ENCODE assay signal across 11 cellular contexts in genomic region chr1:150615346-150616201, GRCh38. TPM values are rescaled to one million over a fixed set of nuclear protein-coding genes. Genes with fewer than 3 reads are reported as not detected.
DNase-seq lines count a peak whose midpoint lies in the region; ATAC-seq and TF ChIP-seq lines count a peak whose summit lies in the region.
"Had no signal": no experiment of that assay in that cellular context is flagged by ENCODE, and none has a peak within 500 bp of the region (broad histone marks: within the 10 kb centered on the region; RNA-seq: fewer than 3 reads in every experiment).

No MANE protein-coding gene starts in this region.

- TF ChIP-seq POLR2A in HCT116 (IDR thresholded peaks at IDR 0.05; ENCODE audit: borderline replicate concordance, extremely low read depth, insufficient read depth, insufficient read length) (no peak), suprapubic skin (IDR thresholded peaks at IDR 0.05) (no peak)

- H3K4me2 ChIP-seq in HCT116 (ENCODE audit: low read length) (peak overlapping the region; percentile 29; the same call in 1 of the 2 replicates), PC-3 (ENCODE audit: low read length) (no peak overlapping the region)

- BruUV-seq in HCT116 (replicated peaks; lab: Mats Ljungman, UMichigan) = no TSS peak
- no TSS peak for BruUV-seq in PC-3 (replicated peaks; lab: Mats Ljungman, UMichigan)

- DNase-seq in HCT116 (ENCODE audit: low read depth, low spot score) (no peak), PC-3 (peak; percentile 53), HuH-7 (ENCODE audit: low spot score) (no peak), suprapubic skin (ENCODE audit: low spot score in 2 of 2) (no peak)
- DNase-seq in central memory CD8-positive, alpha-beta T cell (ENCODE audit: low spot score in 2 of 2) = peak in 1 of 2 donors; percentile 35
- DNase-seq: activated CD8-positive, alpha-beta memory T cell treated with anti-CD3 and anti-CD28 coated beads, Interleukin-2, amount 50 U/mL, for 4 hours; kidney; OCI-M1 had no signal

- no peaks in the 10 kb centered on the region for H3K27me3 Mint-ChIP-seq in central memory CD8-positive, alpha-beta T cell

- intact Hi-C loops in HCT116 (cut with micrococcal nuclease) = no loop called here
- intact Hi-C loops in PC-3 (cut with micrococcal nuclease) = no loop called here

- no peaks in the 10 kb centered on the region for H3K27me3 ChIP-seq in HCT116 (ENCODE audit: insufficient read depth, low read length)
- H3K27me3 ChIP-seq in PC-3 (ENCODE audit: low read length) = no peaks in the 10 kb centered on the region
- H3K27me3 ChIP-seq in suprapubic skin = no peaks in the 10 kb centered on the region

- H3K27ac Mint-ChIP-seq in central memory CD8-positive, alpha-beta T cell (ENCODE audit: low read depth) = peak overlapping the region; percentile 90

- H3K9me3 ChIP-seq in HCT116 (ENCODE audit: control insufficient read depth in 1 of 2, insufficient read depth in 1 of 2, low read depth in 1 of 2, low read length in 2 of 2) = no peaks in the 10 kb centered on the region
- no peaks in the 10 kb centered on the region for H3K9me3 ChIP-seq in PC-3 (ENCODE audit: low read length)
- no peaks in the 10 kb centered on the region for H3K9me3 ChIP-seq in suprapubic skin

- TF ChIP-seq EP300 in suprapubic skin (IDR thresholded peaks at IDR 0.05) = no peak

- peaks cover 47% of the 10 kb centered on the region for H3K36me3 Mint-ChIP-seq in central memory CD8-positive, alpha-beta T cell (ENCODE audit: insufficient read depth)

- H3K4me3 ChIP-seq in HCT116 (replicated peaks in 1 of 2; ENCODE audit: low read depth in 1 of 2, low read length in 2 of 2) (no peak overlapping the region), PC-3 (ENCODE audit: low read length) (no peak overlapping the region), skin epidermis (no peak overlapping the region), suprapubic skin (no peak overlapping the region)

- CTCF ChIA-PET in HCT116 (lab: Charles Lee) = interaction anchor here (1.8 kb wide), 1 partner anchor 380 kb away, joined by 4 read pairs; no protein-coding TSS in a partner anchor
- CTCF ChIA-PET in PC-3 (lab: Charles Lee) = interaction anchor here (0.6 kb wide), 1 partner anchor 198 kb away, joined by 4 read pairs; no protein-coding TSS in a partner anchor

- TF ChIP-seq CTCF in HCT116 (IDR thresholded peaks at IDR 0.05 in 2 of 3, conservative IDR thresholded peaks at IDR 0.05 in 1 of 3; ENCODE audit: borderline replicate concordance in 1 of 3, insufficient read depth in 1 of 3, low read depth in 2 of 3, low read length in 2 of 3) (no peak), PC-3 (conservative IDR thresholded peaks at IDR 0.05; ENCODE audit: low read depth, low read length) (no peak), suprapubic skin (IDR thresholded peaks at IDR 0.05) (no peak)

- no peak for TF ChIP-seq RAD21 in HCT116 (IDR thresholded peaks at IDR 0.05; ENCODE audit: low read depth)

- H3K27ac ChIP-seq in HCT116 (ENCODE audit: low read depth, low read length) (no peak overlapping the region), PC-3 (ENCODE audit: low read length) (peak overlapping the region; percentile 98), skin epidermis (peak overlapping the region in 17 of 21 experiments; percentile 5 to 95 (median 85)), suprapubic skin (no peak overlapping the region)

- H3K4me1 Mint-ChIP-seq in central memory CD8-positive, alpha-beta T cell = peaks cover 66% of the 10 kb centered on the region

- ATAC-seq in HCT116 (no peak), PC-3 (no peak), HG03097 (IDR thresholded peaks at IDR 0.05; ENCODE audit: low FRiP score, unreplicated experiment) (no peak)
- ATAC-seq in central memory CD8-positive, alpha-beta T cell (replicated peaks; ENCODE audit: extremely low read depth, poor library complexity, severe bottlenecking) = peak; percentile 16
- ATAC-seq: sciatic nerve had no signal

- WGBS in suprapubic skin = 91% methylated on average over 12 of the region's 12 CpGs

- H3K4me3 Mint-ChIP-seq in central memory CD8-positive, alpha-beta T cell = peak overlapping the region; percentile 60

- H3K9ac ChIP-seq in HCT116 (ENCODE audit: low read length) = no peak overlapping the region
- H3K9ac ChIP-seq in PC-3 (ENCODE audit: low read length) = peak overlapping the region; percentile 85; the same call in 1 of the 2 replicates

- no peaks in the 10 kb centered on the region for H3K9me3 Mint-ChIP-seq in central memory CD8-positive, alpha-beta T cell

- no peaks in the 10 kb centered on the region for H4K20me1 ChIP-seq in HCT116 (ENCODE audit: insufficient read depth)
- H4K20me1 ChIP-seq in PC-3 (ENCODE audit: low read length) = no peaks in the 10 kb centered on the region

- peaks cover 30 to 61% of the 10 kb centered on the region in 2 experiments for H3K4me1 ChIP-seq in HCT116 (ENCODE audit: control insufficient read depth in 1 of 2, insufficient read depth in 2 of 2, low read length in 2 of 2)
- peaks cover 57% of the 10 kb centered on the region for H3K4me1 ChIP-seq in PC-3 (ENCODE audit: insufficient read depth, low read length)
- peaks cover 57% of the 10 kb centered on the region for H3K4me1 ChIP-seq in suprapubic skin

- POLR2A ChIA-PET in HCT116 (lab: Charles Lee) = interaction anchor here (1.1 to 1.4 kb wide), 3 partner anchors 14 to 54 kb away, joined by 3 to 4 read pairs (median 4); partner anchors contain the start of genes ENSA and MCL1
- POLR2A ChIA-PET in PC-3 (lab: Charles Lee; ENCODE audit: unreplicated experiment) = interaction anchor here (0.6 kb wide), 2 partner anchors 51 to 53 kb away, joined by 3 to 8 read pairs; no protein-coding TSS in a partner anchor

- H3K36me3 ChIP-seq in HCT116 (ENCODE audit: control insufficient read depth in 1 of 2, insufficient read depth in 2 of 2, low read length in 2 of 2) (peaks cover 10 to 24% of the 10 kb centered on the region in 2 experiments; a peak in 3 of 4 replicates), PC-3 (ENCODE audit: low read depth, low read length) (peaks cover 28% of the 10 kb centered on the region), suprapubic skin (peaks cover 27% of the 10 kb centered on the region)

- peaks cover 14% of the 10 kb centered on the region for H3F3A ChIP-seq in PC-3 (ENCODE audit: low read length, unreplicated experiment)

- no peak overlapping the region for H2AFZ ChIP-seq in HCT116 (ENCODE audit: low read depth, low read length, poor library complexity, severe bottlenecking)
- no peak overlapping the region for H2AFZ ChIP-seq in PC-3 (ENCODE audit: low read length)

- no peaks in the 10 kb centered on the region for H3K9me2 ChIP-seq in HCT116 (ENCODE audit: insufficient read depth)
- no peaks in the 10 kb centered on the region for H3K9me2 ChIP-seq in PC-3 (replicated peaks; ENCODE audit: low read length)

- H3K79me2 ChIP-seq in HCT116 (ENCODE audit: insufficient read depth, low read length) (no peaks in the 10 kb centered on the region; the same call in 1 of the 2 replicates), PC-3 (ENCODE audit: low read length) (peaks cover 21% of the 10 kb centered on the region)

- RAD21 ChIA-PET in HCT116 (lab: Charles Lee; ENCODE audit: low non-redundant PET in 1 of 2, low total read pairs in 2 of 2, uncharacterized antibody in 2 of 2, unreplicated experiment in 2 of 2) = no interaction called here

TF ChIP-seq in HCT116, 20 proteins besides CTCF, POLR2A, EP300 and RAD21:
- no peak for TF ChIP-seq ZNF274 (IDR thresholded peaks at IDR 0.05; ENCODE audit: low read depth, low read length)
- TF ChIP-seq SRF (IDR thresholded peaks at IDR 0.05; ENCODE audit: low read depth) = peak; percentile 68; the same call in 1 of the 2 replicates

RNA-seq across cellular contexts. Expression of gene ENSA, which starts 13.8 kb away (rescaled TPM):
- total RNA-seq in HCT116 (2021; ENCODE audit: unreplicated experiment) (130 TPM), PC-3 (2014; rRNA removed) (194 and 232 TPM in 2 replicates), suprapubic skin (100 to 1,000 TPM; 266 to 384 (median 291) TPM)
- polyA plus RNA-seq in HCT116 (2012) = 73.2 and 101 TPM in 2 replicates

RNA-seq across cellular contexts. Expression of gene MCL1, which starts 36.2 kb away (rescaled TPM):
- total RNA-seq in HCT116 (2021; ENCODE audit: unreplicated experiment) = 146 TPM
- 91.8 and 97.3 TPM in 2 replicates for polyA plus RNA-seq in HCT116 (2012)
- 285 and 376 TPM in 2 replicates for total RNA-seq in PC-3 (2014; rRNA removed)
- total RNA-seq in suprapubic skin = 100 to 1,000 TPM; 211 to 307 (median 270) TPM

Comparison
In these comparisons a context has a peak if more than half of its experiments do, and no peak if none do; other contexts are left out.
1. H3K27ac ChIP-seq: peak in PC-3 (single experiment) and skin epidermis (17 of 21); none in HCT116 (single experiment) and suprapubic skin (single experiment).